ENCODE assay signal across 19 cellular contexts in genomic region chr10:71423936-71424335, GRCh38. TPM values are rescaled to one million over a fixed set of nuclear protein-coding genes. Genes with fewer than 3 reads are reported as not detected.
"Had no signal": no experiment of that assay in that cellular context is flagged by ENCODE, and none has a peak within 500 bp of the region (broad histone marks: within the 10 kb centered on the region; RNA-seq: fewer than 3 reads in every experiment).

No MANE protein-coding gene starts in this region.

- DNase-seq: cerebellar nuclear complex; erythroblast; foreskin keratinocyte; left colon; left ventricle myocardium superior; mesenchymal stem cell; midbrain; right cardiac atrium; stimulated activated CD4-positive, alpha-beta T cell treated with anti-CD3 and anti-CD28 coated beads, Interleukin-4, amount 100 ng/mL, for 1 hour; stimulated activated naive B cell treated with anti-CD40 and anti-IgM and Interleukin-4, amounts not matched to agents 10 μg/mL and 1 μg/mL and 100 μg/mL, for 72 hours; stimulated activated naive CD8-positive, alpha-beta T cell treated with anti-CD3 and anti-CD28 coated beads, Interleukin-15, amount 100 ng/mL, for 72 hours; transverse colon had no signal

- H3K4me3 ChIP-seq: lung, neural progenitor cell, smooth muscle cell, thoracic aorta, transverse colon had no signal

- H3K27ac Mint-ChIP-seq: dendritic cell treated with granulocyte-macrophage colony-stimulating factor and Interleukin-4, amounts not matched to agents 40 ng/mL and 50 ng/mL, for 4 days; natural killer cell treated with Interleukin-12 subunit alpha and Interleukin-12 subunit beta and Interleukin-15 and Interleukin-18, amount 100 ng/mL, for 72 hours; stimulated activated naive CD8-positive, alpha-beta T cell treated with anti-CD3 and anti-CD28 coated beads, Interleukin-15, amount 100 ng/mL, for 72 hours had no signal

- H3K9me3 ChIP-seq: thoracic aorta, transverse colon had no signal

- H3K27me3 ChIP-seq: neural progenitor cell had no signal

- H3K36me3 Mint-ChIP-seq: natural killer cell treated with Interleukin-12 subunit alpha and Interleukin-12 subunit beta and Interleukin-15 and Interleukin-18, amount 100 ng/mL, for 72 hours; neural progenitor cell; stimulated activated naive B cell treated with anti-CD40 and anti-IgM and Interleukin-4, amounts not matched to agents 10 μg/mL and 1 μg/mL and 100 μg/mL, for 72 hours had no signal

- ATAC-seq: foreskin keratinocyte; left colon; left ventricle myocardium superior; natural killer cell treated with Interleukin-12 subunit alpha and Interleukin-12 subunit beta and Interleukin-15 and Interleukin-18, amount 100 ng/mL, for 72 hours; right cardiac atrium; stimulated activated naive B cell treated with anti-CD40 and anti-IgM and Interleukin-4, amounts not matched to agents 10 μg/mL and 1 μg/mL and 100 μg/mL, for 72 hours; stimulated activated naive CD8-positive, alpha-beta T cell treated with anti-CD3 and anti-CD28 coated beads, Interleukin-15, amount 100 ng/mL, for 72 hours had no signal

- H3K9me3 Mint-ChIP-seq: dendritic cell treated with granulocyte-macrophage colony-stimulating factor and Interleukin-4, amounts not matched to agents 40 ng/mL and 50 ng/mL, for 4 days; natural killer cell treated with Interleukin-12 subunit alpha and Interleukin-12 subunit beta and Interleukin-15 and Interleukin-18, amount 100 ng/mL, for 72 hours; neural progenitor cell; stimulated activated naive B cell treated with anti-CD40 and anti-IgM and Interleukin-4, amounts not matched to agents 10 μg/mL and 1 μg/mL and 100 μg/mL, for 72 hours; stimulated activated naive CD8-positive, alpha-beta T cell treated with anti-CD3 and anti-CD28 coated beads, Interleukin-15, amount 100 ng/mL, for 72 hours had no signal

- H3K9ac ChIP-seq: neural progenitor cell had no signal

- H3K4me3 Mint-ChIP-seq: dendritic cell treated with granulocyte-macrophage colony-stimulating factor and Interleukin-4, amounts not matched to agents 40 ng/mL and 50 ng/mL, for 4 days; natural killer cell treated with Interleukin-12 subunit alpha and Interleukin-12 subunit beta and Interleukin-15 and Interleukin-18, amount 100 ng/mL, for 72 hours; neural progenitor cell; stimulated activated naive B cell treated with anti-CD40 and anti-IgM and Interleukin-4, amounts not matched to agents 10 μg/mL and 1 μg/mL and 100 μg/mL, for 72 hours; stimulated activated naive CD8-positive, alpha-beta T cell treated with anti-CD3 and anti-CD28 coated beads, Interleukin-15, amount 100 ng/mL, for 72 hours had no signal

- H3K36me3 ChIP-seq: neural progenitor cell, thoracic aorta, transverse colon had no signal

- H3K27ac ChIP-seq: foreskin keratinocyte, neural progenitor cell, thoracic aorta, transverse colon had no signal

- H3K4me1 ChIP-seq: foreskin keratinocyte, neural progenitor cell, transverse colon had no signal

- H3K4me1 Mint-ChIP-seq: stimulated activated naive B cell treated with anti-CD40 and anti-IgM and Interleukin-4, amounts not matched to agents 10 μg/mL and 1 μg/mL and 100 μg/mL, for 72 hours; stimulated activated naive CD8-positive, alpha-beta T cell treated with anti-CD3 and anti-CD28 coated beads, Interleukin-15, amount 100 ng/mL, for 72 hours had no signal

RNA-seq across cellular contexts. Expression of gene CDH23, which starts 27.2 kb away (rescaled TPM):
- total RNA-seq: endothelial cell of umbilical vein had no signal
- polyA plus RNA-seq: endothelial cell of umbilical vein, foreskin keratinocyte had no signal
